In genomic region chr6:96391776-96392175, GRCh38 we compare ENCODE assay signal across 8 cellular contexts.
DNase-seq lines count a peak whose midpoint lies in the region; ATAC-seq lines count a peak whose summit lies in the region.

No MANE protein-coding gene starts in this region.

- no peak overlapping the region; the same call in 1 of the 2 replicates for H3K9ac ChIP-seq in iPS-20b (ENCODE audit: low read depth, low read length)

- H3K4me3 ChIP-seq in iPS-20b (ENCODE audit: low read length) = peak overlapping the region; percentile 38; the same call in 1 of the 2 replicates

- no peaks in the 10 kb centered on the region for H3K9me3 ChIP-seq in iPS-20b (ENCODE audit: insufficient read depth, low read depth, low read length)

- no peak overlapping the region for H3K27ac ChIP-seq in iPS-20b (ENCODE audit: low read length)

- peaks cover 10% of the 10 kb centered on the region; the same call in 1 of the 2 replicates for H3K4me1 ChIP-seq in iPS-20b (ENCODE audit: insufficient read depth, low read length)

- H3K36me3 ChIP-seq in iPS-20b (ENCODE audit: insufficient read depth, low read depth, low read length) = no peaks in the 10 kb centered on the region

- ATAC-seq in HG03354 (IDR thresholded peaks at IDR 0.05; ENCODE audit: poor library complexity, severe bottlenecking, unreplicated experiment) = peak; percentile 77
- no peak for ATAC-seq in GM18517 (IDR thresholded peaks at IDR 0.05; ENCODE audit: unreplicated experiment)
- ATAC-seq in HG03565 (IDR thresholded peaks at IDR 0.05; ENCODE audit: unreplicated experiment) = no peak

- H3K27me3 ChIP-seq in iPS-20b (ENCODE audit: insufficient read depth, low read length) = no peaks in the 10 kb centered on the region

- peak; percentile 95 for DNase-seq in DMS79 treated with DMSO at 0.1 percent for 48 hours (lab: John Stamatoyannopoulos, UW)
- peak; percentile 89 for DNase-seq in NCI-H774 (lab: John Stamatoyannopoulos, UW)
- DNase-seq in KG1 (lab: John Stamatoyannopoulos, UW) = no peak
- DNase-seq in activated naive CD4-positive, alpha-beta T cell treated with anti-CD3 and anti-CD28 coated beads, Interleukin-2, amount 50 U/mL, for 16 hours = no peak

Comparison
In these comparisons a context has a peak if more than half of its experiments do, and no peak if none do; other contexts are left out.
1. DNase-seq: peak in DMS79 treated with DMSO at 0.1 percent for 48 hours (single experiment) and NCI-H774 (single experiment); none in KG1 (single experiment) and activated naive CD4-positive, alpha-beta T cell treated with anti-CD3 and anti-CD28 coated beads, Interleukin-2, amount 50 U/mL, for 16 hours (single experiment).